Comparison of ENCODE assay signal across 1 cellular context in the genomic region with DNA sequence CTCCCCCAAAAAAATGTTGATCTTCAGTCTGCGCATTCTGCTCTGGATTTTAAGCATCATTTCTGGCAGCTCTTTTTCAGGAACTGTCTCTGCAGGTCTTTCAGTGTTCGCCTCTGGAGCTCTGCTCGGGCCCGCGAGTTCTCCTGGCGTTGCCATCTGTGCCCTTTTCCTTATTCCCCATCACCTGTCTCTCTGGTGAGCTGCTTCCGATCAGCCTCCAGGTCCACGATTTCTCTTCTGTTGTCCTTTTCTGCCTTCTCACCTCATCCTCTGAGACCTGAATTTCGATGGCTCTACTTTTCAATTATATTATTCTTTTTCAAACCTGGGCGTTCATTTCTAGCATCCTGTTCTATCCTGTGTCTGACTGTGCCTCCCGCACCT.
TF ChIP-seq lines count a peak whose summit lies in the region.

No MANE protein-coding gene starts in this region.

TF ChIP-seq in GM12878, 131 proteins besides CTCF, POLR2A, EP300 and RAD21:
- TF ChIP-seq, protein P1, sequence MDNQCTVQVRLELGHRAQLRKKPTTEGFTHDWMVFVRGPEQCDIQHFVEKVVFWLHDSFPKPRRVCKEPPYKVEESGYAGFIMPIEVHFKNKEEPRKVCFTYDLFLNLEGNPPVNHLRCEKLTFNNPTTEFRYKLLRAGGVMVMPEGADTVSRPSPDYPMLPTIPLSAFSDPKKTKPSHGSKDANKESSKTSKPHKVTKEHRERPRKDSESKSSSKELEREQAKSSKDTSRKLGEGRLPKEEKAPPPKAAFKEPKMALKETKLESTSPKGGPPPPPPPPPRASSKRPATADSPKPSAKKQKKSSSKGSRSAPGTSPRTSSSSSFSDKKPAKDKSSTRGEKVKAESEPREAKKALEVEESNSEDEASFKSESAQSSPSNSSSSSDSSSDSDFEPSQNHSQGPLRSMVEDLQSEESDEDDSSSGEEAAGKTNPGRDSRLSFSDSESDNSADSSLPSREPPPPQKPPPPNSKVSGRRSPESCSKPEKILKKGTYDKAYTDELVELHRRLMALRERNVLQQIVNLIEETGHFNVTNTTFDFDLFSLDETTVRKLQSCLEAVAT (IDR thresholded peaks at IDR 0.05), result 0 out of 2 replicates have a peak, but pooled peaks have one; percentile 26
- 0 out of 2 replicates have a peak, but pooled peaks have one; percentile 14 for TF ChIP-seq ZBTB40 (IDR thresholded peaks at IDR 0.05; ENCODE audit: borderline replicate concordance)
- TF ChIP-seq ESRRA (IDR thresholded peaks at IDR 0.05; ENCODE audit: low read length), result no peak
- TF ChIP-seq IKZF1 (conservative IDR thresholded peaks at IDR 0.05), result no peak
- TF ChIP-seq HDAC2 (IDR thresholded peaks at IDR 0.05), result no peak
- no peak for TF ChIP-seq NR2F1 (conservative IDR thresholded peaks at IDR 0.05)
